Comparison of ENCODE assay signal across 1 cellular context in genomic region chr4:173505924-173506779, GRCh38.
TF ChIP-seq lines count a peak whose summit lies in the region.

No MANE protein-coding gene starts in this region.

TF ChIP-seq in GM12878, 131 proteins besides CTCF, POLR2A, EP300 and RAD21 (continued from another document):
- TF ChIP-seq SMC3 (IDR thresholded peaks at IDR 0.05; ENCODE audit: borderline replicate concordance, low read length): peak; percentile 43; the same call in 1 of the 2 replicates
- TF ChIP-seq KAT2A (conservative IDR thresholded peaks at IDR 0.05; ENCODE audit: control insufficient read depth, low read depth, low read length): no peak
- no peak for TF ChIP-seq E2F4 (IDR thresholded peaks at IDR 0.05; ENCODE audit: low read depth, low read length)
- TF ChIP-seq POLR2AphosphoS5 (IDR thresholded peaks at IDR 0.05; ENCODE audit: low read length): no peak
- TF ChIP-seq IRF4 (IDR thresholded peaks at IDR 0.05; ENCODE audit: low read depth, low read length): no peak
- TF ChIP-seq IKZF2 (IDR thresholded peaks at IDR 0.05): peak in 1 of 2 experiments; percentile 41; a peak in 2 of 4 replicates
- no peak for TF ChIP-seq TCF7 (IDR thresholded peaks at IDR 0.05; ENCODE audit: borderline replicate concordance)
- no peak for TF ChIP-seq NKRF (conservative IDR thresholded peaks at IDR 0.05)
- TF ChIP-seq ATF7 (IDR thresholded peaks at IDR 0.05; ENCODE audit: low read depth): no peak
- no peak for TF ChIP-seq RBBP5 (conservative IDR thresholded peaks at IDR 0.05)
- TF ChIP-seq RAD51 (IDR thresholded peaks at IDR 0.05): no peak
- peak; percentile 44 for TF ChIP-seq IKZF1 (conservative IDR thresholded peaks at IDR 0.05)
- TF ChIP-seq TBL1XR1 (IDR thresholded peaks at IDR 0.05; ENCODE audit: low read depth, low read length): no peak
- no peak for TF ChIP-seq PRDM15 (CRISPR knock-in tag; IDR thresholded peaks at IDR 0.05)
- peak; percentile 65; the same call in 1 of the 2 replicates for TF ChIP-seq SMARCA5 (IDR thresholded peaks at IDR 0.05)
- no peak for TF ChIP-seq BCL11A (IDR thresholded peaks at IDR 0.05; ENCODE audit: low read depth, low read length)
- no peak for TF ChIP-seq HDAC2 (IDR thresholded peaks at IDR 0.05)
- TF ChIP-seq MEF2B (IDR thresholded peaks at IDR 0.05; ENCODE audit: partially characterized antibody, poor library complexity, severe bottlenecking): peak; percentile 31
- TF ChIP-seq JUNB (IDR thresholded peaks at IDR 0.05): no peak
- TF ChIP-seq ZNF217 (IDR thresholded peaks at IDR 0.05): no peak
- no peak for TF ChIP-seq TARDBP (IDR thresholded peaks at IDR 0.05; ENCODE audit: borderline replicate concordance)
- no peak for TF ChIP-seq NFYA (IDR thresholded peaks at IDR 0.05; ENCODE audit: borderline replicate concordance, low read depth, low read length)
- no peak for TF ChIP-seq PAX5 (IDR thresholded peaks at IDR 0.05; ENCODE audit: borderline replicate concordance, low read depth, low read length)
- TF ChIP-seq EED (IDR thresholded peaks at IDR 0.05; ENCODE audit: low read depth): peak; percentile 56; the same call in 1 of the 2 replicates
- no peak for TF ChIP-seq ZNF622 (IDR thresholded peaks at IDR 0.05)
- no peak for TF ChIP-seq SREBF1 (IDR thresholded peaks at IDR 0.05; ENCODE audit: low read length)
- TF ChIP-seq FOXM1 (IDR thresholded peaks at IDR 0.05; ENCODE audit: low read depth, low read length): no peak
- no peak for TF ChIP-seq CUX1 (IDR thresholded peaks at IDR 0.05; ENCODE audit: insufficient replicate concordance, low read depth, low read length)
- TF ChIP-seq RFX5 (IDR thresholded peaks at IDR 0.05; ENCODE audit: low read depth, low read length): no peak
